ENCODE assay signal across 31 cellular contexts in the genomic region with DNA sequence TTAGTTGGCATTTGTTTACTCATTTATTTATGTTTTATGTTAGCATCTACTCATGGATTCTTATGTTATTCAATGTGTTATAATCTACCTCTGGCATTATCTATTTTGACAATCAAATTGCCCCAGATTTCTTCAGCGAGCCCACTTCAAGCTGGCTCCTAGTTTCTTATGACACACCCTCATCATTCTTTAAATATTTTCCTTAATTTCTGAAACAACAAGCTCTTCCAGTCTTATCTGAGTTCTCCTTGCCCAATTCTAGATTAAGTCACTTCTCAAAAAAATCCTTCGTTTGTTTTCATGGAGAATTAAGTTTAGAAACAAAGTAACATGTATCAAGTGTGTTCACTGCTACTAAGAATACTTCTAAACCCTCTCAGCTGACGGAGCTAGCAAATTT.
"Had no signal": no experiment of that assay in that cellular context is flagged by ENCODE, and none has a peak within 500 bp of the region (broad histone marks: within the 10 kb centered on the region; RNA-seq: fewer than 3 reads in every experiment).

No MANE protein-coding gene starts in this region.

- H3K36me3 Mint-ChIP-seq: activated naive CD8-positive, alpha-beta T cell treated with anti-CD3 and anti-CD28 coated beads for 36 hours; brain had no signal

- H3K4me1 Mint-ChIP-seq: activated CD4-positive, alpha-beta T cell treated with anti-CD3 and anti-CD28 coated beads, Interleukin-2, amount 10 ng/mL, durations not matched to agents 24 days and 14 days; activated naive CD8-positive, alpha-beta T cell treated with anti-CD3 and anti-CD28 coated beads for 36 hours; activated T-helper 17 cell treated with anti-CD3 and anti-CD28 coated beads, Interleukin-2, amount 50 U/mL, for 72 hours; brain had no signal

- DNase-seq: activated CD4-positive, alpha-beta T cell treated with anti-CD3 and anti-CD28 coated beads, Interleukin-2, amount 10 ng/mL, durations not matched to agents 24 days and 14 days; activated CD4-positive, alpha-beta T cell treated with anti-CD3 and anti-CD28 coated beads, Interleukin-2, amount 50 U/mL, for 4 hours; activated CD8-positive, alpha-beta T cell treated with anti-CD3 and anti-CD28 coated beads for 36 hours; activated effector memory CD4-positive, alpha-beta T cell treated with anti-CD3 and anti-CD28 coated beads, Interleukin-2, amount 50 U/mL, for 16 hours; activated naive CD4-positive, alpha-beta T cell; activated naive CD4-positive, alpha-beta T cell treated with anti-CD3 and anti-CD28 coated beads, Interleukin-2, amount 50 U/mL, for 16 hours; activated naive CD8-positive, alpha-beta T cell treated with anti-CD3 and anti-CD28 coated beads for 36 hours; activated T-cell treated with anti-CD3 and anti-CD28 coated beads, Interleukin-2, amount 50 U/mL, for 1 hour; activated T-cell treated with anti-CD3 and anti-CD28 coated beads, Interleukin-2, amount 50 U/mL, for 72 hours; central memory CD4-positive, alpha-beta T cell; IMR-90; Karpas-422; KBM-7; MG63; NCI-H1048; NCI-H1105 treated with DMSO at 0.1 percent for 48 hours; NCI-H1436; NCI-H1694; NCI-H1930; NCI-H2081 treated with DMSO at 0.1 percent for 48 hours; NCI-H345; NCI-H524 treated with DMSO at 0.1 percent for 48 hours; NCI-H748 treated with DMSO at 0.1 percent for 48 hours; NK-92 treated with Interleukin-12 subunit alpha and Interleukin-12 subunit beta, amount 100 ng/mL, for 24 hours; SHP77; SJCRH30 had no signal

- H3K4me1 ChIP-seq: SJCRH30 had no signal

- H3K9me3 ChIP-seq: MG63, SJCRH30 had no signal

- H3K27me3 Mint-ChIP-seq: activated CD4-positive, alpha-beta T cell treated with anti-CD3 and anti-CD28 coated beads, Interleukin-2, amount 10 ng/mL, durations not matched to agents 24 days and 14 days; activated CD8-positive, alpha-beta T cell treated with anti-CD3 and anti-CD28 coated beads for 36 hours; activated naive CD8-positive, alpha-beta T cell treated with anti-CD3 and anti-CD28 coated beads for 36 hours; activated T-helper 17 cell treated with anti-CD3 and anti-CD28 coated beads, Interleukin-2, amount 50 U/mL, for 72 hours; brain had no signal

- H3K4me3 ChIP-seq: MG63, SJCRH30, SK-N-MC had no signal

- H3K27me3 ChIP-seq: MG63, SJCRH30 had no signal

- H3K9me3 Mint-ChIP-seq: activated CD4-positive, alpha-beta T cell treated with anti-CD3 and anti-CD28 coated beads, Interleukin-2, amount 10 ng/mL, durations not matched to agents 24 days and 14 days; activated CD8-positive, alpha-beta T cell treated with anti-CD3 and anti-CD28 coated beads for 36 hours; activated T-helper 17 cell treated with anti-CD3 and anti-CD28 coated beads, Interleukin-2, amount 50 U/mL, for 72 hours; brain had no signal

- H3K36me3 ChIP-seq: MG63, SJCRH30 had no signal

- H3K4me3 Mint-ChIP-seq: activated CD4-positive, alpha-beta T cell treated with anti-CD3 and anti-CD28 coated beads, Interleukin-2, amount 10 ng/mL, durations not matched to agents 24 days and 14 days; activated CD8-positive, alpha-beta T cell treated with anti-CD3 and anti-CD28 coated beads for 36 hours; activated naive CD8-positive, alpha-beta T cell treated with anti-CD3 and anti-CD28 coated beads for 36 hours; activated T-cell treated with anti-CD3 and anti-CD28 coated beads, Interleukin-2, amount 50 U/mL, for 72 hours; activated T-helper 17 cell treated with anti-CD3 and anti-CD28 coated beads, Interleukin-2, amount 50 U/mL, for 72 hours; brain; T-helper 1 cell treated with Interleukin-12 subunit alpha and Interleukin-12 subunit beta and Interleukin-4 antibody, amounts not matched to agents 30 μg/mL and 1 μg/mL, for 36 hours; T-helper 2 cell treated with Interferon-gamma antibody and Interleukin-4, amounts not matched to agents 5 μg/mL and 100 μg/mL, for 36 hours had no signal

- H3K27ac ChIP-seq: SJCRH30, SK-N-MC had no signal

- H3K27ac Mint-ChIP-seq: activated CD4-positive, alpha-beta T cell treated with anti-CD3 and anti-CD28 coated beads, Interleukin-2, amount 10 ng/mL, durations not matched to agents 24 days and 14 days; activated CD8-positive, alpha-beta T cell treated with anti-CD3 and anti-CD28 coated beads for 36 hours; activated naive CD8-positive, alpha-beta T cell treated with anti-CD3 and anti-CD28 coated beads for 36 hours; activated T-cell treated with anti-CD3 and anti-CD28 coated beads, Interleukin-2, amount 50 U/mL, for 72 hours; activated T-helper 17 cell treated with anti-CD3 and anti-CD28 coated beads, Interleukin-2, amount 50 U/mL, for 72 hours; brain; T-helper 1 cell treated with Interleukin-12 subunit alpha and Interleukin-12 subunit beta and Interleukin-4 antibody, amounts not matched to agents 30 μg/mL and 1 μg/mL, for 36 hours; T-helper 2 cell treated with Interferon-gamma antibody and Interleukin-4, amounts not matched to agents 5 μg/mL and 100 μg/mL, for 36 hours had no signal

- ATAC-seq: activated CD8-positive, alpha-beta T cell treated with anti-CD3 and anti-CD28 coated beads for 36 hours; activated T-cell treated with anti-CD3 and anti-CD28 coated beads, Interleukin-2, amount 50 U/mL, for 72 hours; activated T-helper 17 cell treated with anti-CD3 and anti-CD28 coated beads, Interleukin-2, amount 50 U/mL, for 72 hours had no signal
